Comparison of ENCODE assay signal across 1 cellular context in genomic region chr5:91318727-91319126, GRCh38.
TF ChIP-seq lines count a peak whose summit lies in the region.

No MANE protein-coding gene starts in this region.

TF ChIP-seq in K562, 482 proteins besides CTCF, POLR2A, EP300 and RAD21:
- TF ChIP-seq MLLT1 (IDR thresholded peaks at IDR 0.05) (0 out of 4 replicates have a peak, but pooled peaks of 1 of the 2 experiments have one; percentile 36), ZNF253 (CRISPR knock-in tag; conservative IDR thresholded peaks at IDR 0.05) (no peak), ZNF586 (CRISPR knock-in tag; conservative IDR thresholded peaks at IDR 0.05) (no peak)
- TF ChIP-seq, protein P1, sequence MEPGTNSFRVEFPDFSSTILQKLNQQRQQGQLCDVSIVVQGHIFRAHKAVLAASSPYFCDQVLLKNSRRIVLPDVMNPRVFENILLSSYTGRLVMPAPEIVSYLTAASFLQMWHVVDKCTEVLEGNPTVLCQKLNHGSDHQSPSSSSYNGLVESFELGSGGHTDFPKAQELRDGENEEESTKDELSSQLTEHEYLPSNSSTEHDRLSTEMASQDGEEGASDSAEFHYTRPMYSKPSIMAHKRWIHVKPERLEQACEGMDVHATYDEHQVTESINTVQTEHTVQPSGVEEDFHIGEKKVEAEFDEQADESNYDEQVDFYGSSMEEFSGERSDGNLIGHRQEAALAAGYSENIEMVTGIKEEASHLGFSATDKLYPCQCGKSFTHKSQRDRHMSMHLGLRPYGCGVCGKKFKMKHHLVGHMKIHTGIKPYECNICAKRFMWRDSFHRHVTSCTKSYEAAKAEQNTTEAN (CRISPR knock-in tag; IDR thresholded peaks at IDR 0.05) = no peak
TF ChIP-seq in K562: peak in this region for 1.
